ENCODE assay signal across 23 cellular contexts in the genomic region with DNA sequence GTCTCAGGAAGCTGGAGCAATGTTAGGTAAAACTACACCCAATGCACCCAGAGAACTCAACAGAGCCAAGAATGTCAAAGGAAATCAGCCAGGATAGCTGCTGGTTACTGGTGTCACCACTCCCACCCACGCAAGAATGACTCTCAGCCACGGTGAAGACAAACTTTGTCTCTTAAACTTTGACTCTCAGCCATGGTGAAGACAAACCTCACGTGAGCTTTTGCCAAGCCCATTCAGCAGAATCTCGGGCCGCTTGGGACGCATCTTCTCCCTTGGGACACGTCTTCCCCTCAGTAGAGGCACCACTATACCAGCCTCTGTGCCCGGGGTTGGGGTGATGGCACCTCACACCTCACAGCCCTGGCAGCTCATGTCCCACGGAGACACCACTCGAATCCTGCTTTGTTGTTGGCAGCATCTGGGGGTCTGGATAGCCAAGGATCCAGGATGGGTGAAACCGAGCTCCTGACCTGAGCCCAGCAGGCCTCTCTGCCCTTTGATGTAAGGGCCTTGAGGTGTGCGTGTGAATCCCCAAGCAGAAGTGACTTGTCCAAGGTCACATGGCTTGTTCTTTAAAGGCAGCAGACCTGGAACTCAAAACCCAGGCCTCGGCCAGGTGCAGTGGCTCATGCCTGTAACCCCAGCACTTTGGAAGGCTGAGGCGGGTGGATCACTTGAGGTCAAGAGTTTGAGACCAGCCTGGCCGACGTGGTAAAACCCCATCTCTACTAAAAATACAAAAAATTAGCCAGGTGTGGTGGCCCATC. TPM values are rescaled to one million over a fixed set of nuclear protein-coding genes. Genes with fewer than 3 reads are reported as not detected.
DNase-seq lines count a peak whose midpoint lies in the region; ATAC-seq and TF ChIP-seq lines count a peak whose summit lies in the region.
"Had no signal": no experiment of that assay in that cellular context is flagged by ENCODE, and none has a peak within 500 bp of the region (broad histone marks: within the 10 kb centered on the region; RNA-seq: fewer than 3 reads in every experiment).

No MANE protein-coding gene starts in this region.

- peaks cover 72% of the 10 kb centered on the region for H3K4me1 Mint-ChIP-seq in WTC11
- H3K4me1 Mint-ChIP-seq in progenitor cell of endocrine pancreas (ENCODE audit: low read depth), result no peaks in the 10 kb centered on the region
- H3K4me1 Mint-ChIP-seq: activated CD4-positive, alpha-beta T cell treated with anti-CD3 and anti-CD28 coated beads for 36 hours; central memory CD8-positive, alpha-beta T cell had no signal

- H3K9me3 Mint-ChIP-seq in WTC11, result no peaks in the 10 kb centered on the region
- H3K9me3 Mint-ChIP-seq in progenitor cell of endocrine pancreas (ENCODE audit: low read depth), result no peaks in the 10 kb centered on the region
- H3K9me3 Mint-ChIP-seq: central memory CD8-positive, alpha-beta T cell; neural progenitor cell had no signal

- H3K4me3 Mint-ChIP-seq in WTC11 (no peak overlapping the region), progenitor cell of endocrine pancreas (ENCODE audit: low read depth) (no peak overlapping the region)
- H3K4me3 Mint-ChIP-seq: activated CD4-positive, alpha-beta T cell treated with anti-CD3 and anti-CD28 coated beads for 36 hours; central memory CD8-positive, alpha-beta T cell; neural progenitor cell had no signal

- POLR2A ChIA-PET in GM10248 (lab: Yijun Ruan, JAX) (no interaction called here), WTC11 (lab: Charles Lee) (interaction anchor here (0.7 kb wide), 1 partner anchor 1478 kb away, joined by 3 read pairs; no protein-coding TSS in a partner anchor)

- TF ChIP-seq CTCF in GM10248 (IDR thresholded peaks at IDR 0.05; ENCODE audit: control extremely low read depth, extremely low read depth, low read depth, missing control alignments) (no peak), WTC11 (IDR thresholded peaks at IDR 0.05) (no peak), progenitor cell of endocrine pancreas (IDR thresholded peaks at IDR 0.05; ENCODE audit: unreplicated experiment) (no peak)

- peak overlapping the region; percentile 46 for H3K27ac Mint-ChIP-seq in WTC11
- peak overlapping the region; percentile 37 for H3K27ac Mint-ChIP-seq in progenitor cell of endocrine pancreas
- H3K27ac Mint-ChIP-seq: activated CD4-positive, alpha-beta T cell treated with anti-CD3 and anti-CD28 coated beads for 36 hours; neural progenitor cell had no signal

- no peaks in the 10 kb centered on the region for H3K27me3 Mint-ChIP-seq in WTC11 (ENCODE audit: low read depth)
- no peaks in the 10 kb centered on the region for H3K27me3 Mint-ChIP-seq in progenitor cell of endocrine pancreas
- H3K27me3 Mint-ChIP-seq: activated CD4-positive, alpha-beta T cell treated with anti-CD3 and anti-CD28 coated beads for 36 hours had no signal

- ATAC-seq in WTC11, result no peak
- no peak for ATAC-seq in HG02981 (IDR thresholded peaks at IDR 0.05; ENCODE audit: unreplicated experiment)
- no peak for ATAC-seq in HG02623 (IDR thresholded peaks at IDR 0.05; ENCODE audit: unreplicated experiment)
- ATAC-seq: activated CD4-positive, alpha-beta T cell treated with anti-CD3 and anti-CD28 coated beads for 36 hours; HCT116; SK-N-SH treated with all-trans-retinoic acid at 6 μM for 48 hours had no signal

- CTCF ChIA-PET in GM10248 (lab: Yijun Ruan, JAX), result interaction anchor here (0.8 to 3.7 kb wide), 7 partner anchors 13 to 62 kb away, joined by 3 to 15 read pairs (median 4); no protein-coding TSS in a partner anchor
- CTCF ChIA-PET in WTC11 (lab: Charles Lee), result interaction anchor here (0.9 to 1.2 kb wide), 2 partner anchors 16 to 57 kb away, joined by 3 read pairs; no protein-coding TSS in a partner anchor

- DNase-seq in GM10248 (ENCODE audit: extremely low spot score) (peak; percentile 55), WTC11 (ENCODE audit: low spot score) (no peak), progenitor cell of endocrine pancreas (ENCODE audit: low spot score, unreplicated experiment) (no peak), NCI-H1092 (lab: John Stamatoyannopoulos, UW) (no peak), NCI-H1436 (lab: John Stamatoyannopoulos, UW) (no peak)
- DNase-seq: activated CD4-positive, alpha-beta T cell treated with anti-CD3 and anti-CD28 coated beads for 36 hours; activated effector memory CD4-positive, alpha-beta T cell treated with Interleukin-2 at 50 U/mL for 16 hours; amygdala; effector CD4-positive, alpha-beta T cell; esophagus squamous epithelium; midbrain; NCI-H1048; NCI-H2081 treated with DMSO at 0.1 percent for 48 hours; NCI-H446 treated with DMSO at 0.1 percent for 48 hours; T1000 had no signal

- H3K36me3 Mint-ChIP-seq in WTC11, result peaks cover 45% of the 10 kb centered on the region
- peaks cover 3% of the 10 kb centered on the region for H3K36me3 Mint-ChIP-seq in progenitor cell of endocrine pancreas (ENCODE audit: insufficient read depth)

- TF ChIP-seq POLR2A in GM19099 (IDR thresholded peaks at IDR 0.05; ENCODE audit: extremely low read depth, insufficient read length, low read depth), result peak; percentile 15

TF ChIP-seq in WTC11, 78 proteins besides CTCF, POLR2A, EP300 and RAD21 (continues in another document):
- no peak for TF ChIP-seq CREB1 (CRISPR knock-in tag; IDR thresholded peaks at IDR 0.05)
- TF ChIP-seq FOXP1 (CRISPR knock-in tag; IDR thresholded peaks at IDR 0.05; ENCODE audit: borderline replicate concordance), result no peak
- TF ChIP-seq, protein P1, sequence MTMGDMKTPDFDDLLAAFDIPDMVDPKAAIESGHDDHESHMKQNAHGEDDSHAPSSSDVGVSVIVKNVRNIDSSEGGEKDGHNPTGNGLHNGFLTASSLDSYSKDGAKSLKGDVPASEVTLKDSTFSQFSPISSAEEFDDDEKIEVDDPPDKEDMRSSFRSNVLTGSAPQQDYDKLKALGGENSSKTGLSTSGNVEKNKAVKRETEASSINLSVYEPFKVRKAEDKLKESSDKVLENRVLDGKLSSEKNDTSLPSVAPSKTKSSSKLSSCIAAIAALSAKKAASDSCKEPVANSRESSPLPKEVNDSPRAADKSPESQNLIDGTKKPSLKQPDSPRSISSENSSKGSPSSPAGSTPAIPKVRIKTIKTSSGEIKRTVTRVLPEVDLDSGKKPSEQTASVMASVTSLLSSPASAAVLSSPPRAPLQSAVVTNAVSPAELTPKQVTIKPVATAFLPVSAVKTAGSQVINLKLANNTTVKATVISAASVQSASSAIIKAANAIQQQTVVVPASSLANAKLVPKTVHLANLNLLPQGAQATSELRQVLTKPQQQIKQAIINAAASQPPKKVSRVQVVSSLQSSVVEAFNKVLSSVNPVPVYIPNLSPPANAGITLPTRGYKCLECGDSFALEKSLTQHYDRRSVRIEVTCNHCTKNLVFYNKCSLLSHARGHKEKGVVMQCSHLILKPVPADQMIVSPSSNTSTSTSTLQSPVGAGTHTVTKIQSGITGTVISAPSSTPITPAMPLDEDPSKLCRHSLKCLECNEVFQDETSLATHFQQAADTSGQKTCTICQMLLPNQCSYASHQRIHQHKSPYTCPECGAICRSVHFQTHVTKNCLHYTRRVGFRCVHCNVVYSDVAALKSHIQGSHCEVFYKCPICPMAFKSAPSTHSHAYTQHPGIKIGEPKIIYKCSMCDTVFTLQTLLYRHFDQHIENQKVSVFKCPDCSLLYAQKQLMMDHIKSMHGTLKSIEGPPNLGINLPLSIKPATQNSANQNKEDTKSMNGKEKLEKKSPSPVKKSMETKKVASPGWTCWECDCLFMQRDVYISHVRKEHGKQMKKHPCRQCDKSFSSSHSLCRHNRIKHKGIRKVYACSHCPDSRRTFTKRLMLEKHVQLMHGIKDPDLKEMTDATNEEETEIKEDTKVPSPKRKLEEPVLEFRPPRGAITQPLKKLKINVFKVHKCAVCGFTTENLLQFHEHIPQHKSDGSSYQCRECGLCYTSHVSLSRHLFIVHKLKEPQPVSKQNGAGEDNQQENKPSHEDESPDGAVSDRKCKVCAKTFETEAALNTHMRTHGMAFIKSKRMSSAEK (CRISPR knock-in tag; IDR thresholded peaks at IDR 0.05; ENCODE audit: borderline replicate concordance), result no peak
- TF ChIP-seq, protein P2, sequence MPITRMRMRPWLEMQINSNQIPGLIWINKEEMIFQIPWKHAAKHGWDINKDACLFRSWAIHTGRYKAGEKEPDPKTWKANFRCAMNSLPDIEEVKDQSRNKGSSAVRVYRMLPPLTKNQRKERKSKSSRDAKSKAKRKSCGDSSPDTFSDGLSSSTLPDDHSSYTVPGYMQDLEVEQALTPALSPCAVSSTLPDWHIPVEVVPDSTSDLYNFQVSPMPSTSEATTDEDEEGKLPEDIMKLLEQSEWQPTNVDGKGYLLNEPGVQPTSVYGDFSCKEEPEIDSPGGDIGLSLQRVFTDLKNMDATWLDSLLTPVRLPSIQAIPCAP (CRISPR knock-in tag; IDR thresholded peaks at IDR 0.05), result no peak
- TF ChIP-seq GABPB1 (CRISPR knock-in tag; IDR thresholded peaks at IDR 0.05), result no peak
- no peak for TF ChIP-seq ZNF263 (CRISPR knock-in tag; IDR thresholded peaks at IDR 0.05; ENCODE audit: low read depth)
- TF ChIP-seq, protein P3, sequence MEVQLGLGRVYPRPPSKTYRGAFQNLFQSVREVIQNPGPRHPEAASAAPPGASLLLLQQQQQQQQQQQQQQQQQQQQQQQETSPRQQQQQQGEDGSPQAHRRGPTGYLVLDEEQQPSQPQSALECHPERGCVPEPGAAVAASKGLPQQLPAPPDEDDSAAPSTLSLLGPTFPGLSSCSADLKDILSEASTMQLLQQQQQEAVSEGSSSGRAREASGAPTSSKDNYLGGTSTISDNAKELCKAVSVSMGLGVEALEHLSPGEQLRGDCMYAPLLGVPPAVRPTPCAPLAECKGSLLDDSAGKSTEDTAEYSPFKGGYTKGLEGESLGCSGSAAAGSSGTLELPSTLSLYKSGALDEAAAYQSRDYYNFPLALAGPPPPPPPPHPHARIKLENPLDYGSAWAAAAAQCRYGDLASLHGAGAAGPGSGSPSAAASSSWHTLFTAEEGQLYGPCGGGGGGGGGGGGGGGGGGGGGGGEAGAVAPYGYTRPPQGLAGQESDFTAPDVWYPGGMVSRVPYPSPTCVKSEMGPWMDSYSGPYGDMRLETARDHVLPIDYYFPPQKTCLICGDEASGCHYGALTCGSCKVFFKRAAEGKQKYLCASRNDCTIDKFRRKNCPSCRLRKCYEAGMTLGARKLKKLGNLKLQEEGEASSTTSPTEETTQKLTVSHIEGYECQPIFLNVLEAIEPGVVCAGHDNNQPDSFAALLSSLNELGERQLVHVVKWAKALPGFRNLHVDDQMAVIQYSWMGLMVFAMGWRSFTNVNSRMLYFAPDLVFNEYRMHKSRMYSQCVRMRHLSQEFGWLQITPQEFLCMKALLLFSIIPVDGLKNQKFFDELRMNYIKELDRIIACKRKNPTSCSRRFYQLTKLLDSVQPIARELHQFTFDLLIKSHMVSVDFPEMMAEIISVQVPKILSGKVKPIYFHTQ (CRISPR knock-in tag; IDR thresholded peaks at IDR 0.05), result no peak
- no peak for TF ChIP-seq ZNF121 (CRISPR knock-in tag; IDR thresholded peaks at IDR 0.05)
- no peak for TF ChIP-seq EMX1 (CRISPR knock-in tag; IDR thresholded peaks at IDR 0.05)

RNA-seq across cellular contexts. Expression of a gene that starts 21.8 kb away (rescaled TPM):
- total RNA-seq in WTC11 (2021), result 195 to 210 TPM (median 202 TPM) in 3 replicates
- total RNA-seq in progenitor cell of endocrine pancreas, result 37.5 and 39.8 TPM in 2 replicates
- total RNA-seq: activated CD4-positive, alpha-beta T cell treated with anti-CD3 and anti-CD28 coated beads for 36 hours; RPMI7951 had no signal
